ENCODE assay signal across 8 cellular contexts in genomic region chr7:101743241-101743994, GRCh38.
DNase-seq lines count a peak whose midpoint lies in the region; ATAC-seq lines count a peak whose summit lies in the region.

No MANE protein-coding gene starts in this region.

- no peak overlapping the region for H3K27ac ChIP-seq in iPS DF 6.9 (ENCODE audit: low read length)
- peak overlapping the region in 1 of 21 experiments; percentile 11 for H3K27ac ChIP-seq in skin epidermis

- DNase-seq in Daoy (ENCODE audit: low read depth) (peak; percentile 81), M059J (ENCODE audit: low read depth) (peak; percentile 56), T-cell (peak; percentile 44 to 77 (median 64)), iPS DF 6.9 (ENCODE audit: low read depth, low spot score) (no peak)
- peak; percentile 67 for DNase-seq in activated naive CD8-positive, alpha-beta T cell treated with anti-CD3 and anti-CD28 coated beads, Interleukin-2, amount 50 U/mL, for 24 hours

- no peak overlapping the region for H3K27ac Mint-ChIP-seq in T-cell
- no peak overlapping the region for H3K27ac Mint-ChIP-seq in activated naive CD8-positive, alpha-beta T cell treated with anti-CD3 and anti-CD28 coated beads, Interleukin-2, amount 50 U/mL, for 24 hours

- H3K36me3 Mint-ChIP-seq in T-cell = no peaks in the 10 kb centered on the region
- H3K36me3 Mint-ChIP-seq in activated naive CD8-positive, alpha-beta T cell treated with anti-CD3 and anti-CD28 coated beads, Interleukin-2, amount 50 U/mL, for 24 hours (ENCODE audit: low read depth) = no peaks in the 10 kb centered on the region

- H3K36me3 ChIP-seq in iPS DF 6.9 (ENCODE audit: control insufficient read depth, insufficient read depth, low read length) = no peaks in the 10 kb centered on the region

- no peaks in the 10 kb centered on the region for H3K9me3 Mint-ChIP-seq in T-cell
- H3K9me3 Mint-ChIP-seq in activated naive CD8-positive, alpha-beta T cell treated with anti-CD3 and anti-CD28 coated beads, Interleukin-2, amount 50 U/mL, for 24 hours = no peaks in the 10 kb centered on the region

- H3K4me1 Mint-ChIP-seq in T-cell = peaks cover 12 to 29% (median 20%) of the 10 kb centered on the region in 3 donors
- H3K4me1 Mint-ChIP-seq in activated naive CD8-positive, alpha-beta T cell treated with anti-CD3 and anti-CD28 coated beads, Interleukin-2, amount 50 U/mL, for 24 hours = peaks cover 37% of the 10 kb centered on the region

- WGBS in iPS DF 6.9 (ENCODE audit: insufficient coverage, insufficient read length) = no CpG with 5 or more reads among the region's 60 CpGs

- CTCF ChIA-PET in T-cell (lab: Charles Lee) = interaction anchor here (0.6 to 2.5 kb wide), 5 partner anchors 26 to 83 kb away, joined by 5 to 11 read pairs (median 6); no protein-coding TSS in a partner anchor

- H3K4me3 Mint-ChIP-seq in T-cell = peak overlapping the region; percentile 72 to 77 (median 76)
- peak overlapping the region; percentile 74 for H3K4me3 Mint-ChIP-seq in activated naive CD8-positive, alpha-beta T cell treated with anti-CD3 and anti-CD28 coated beads, Interleukin-2, amount 50 U/mL, for 24 hours

- H3K4me1 ChIP-seq in iPS DF 6.9 (ENCODE audit: control insufficient read depth, insufficient read depth, low read length) = peaks cover 6% of the 10 kb centered on the region

- no peaks in the 10 kb centered on the region for H3K9me3 ChIP-seq in iPS DF 6.9 (ENCODE audit: control insufficient read depth, insufficient read depth, low read length)

- POLR2A ChIA-PET in T-cell (lab: Charles Lee) = interaction anchor here in 1 of 2 donors (0.6 kb wide), 1 partner anchor 91 kb away, joined by 5 read pairs; no protein-coding TSS in a partner anchor

- ATAC-seq in T-cell (replicated peaks in 1 of 4) (peak; percentile 79 to 86 (median 81)), GM19467 (IDR thresholded peaks at IDR 0.05; ENCODE audit: unreplicated experiment) (no peak), HG02938 (IDR thresholded peaks at IDR 0.05; ENCODE audit: unreplicated experiment) (no peak)
- ATAC-seq in activated naive CD8-positive, alpha-beta T cell treated with anti-CD3 and anti-CD28 coated beads, Interleukin-2, amount 50 U/mL, for 24 hours = peak; percentile 53

- H3K27me3 Mint-ChIP-seq in T-cell = peaks cover 0 to 3% of the 10 kb centered on the region in 2 donors
- no peaks in the 10 kb centered on the region for H3K27me3 Mint-ChIP-seq in activated naive CD8-positive, alpha-beta T cell treated with anti-CD3 and anti-CD28 coated beads, Interleukin-2, amount 50 U/mL, for 24 hours

- H3K4me3 ChIP-seq in iPS DF 6.9 (ENCODE audit: low read length) = peak overlapping the region; percentile 41; the same call in 1 of the 2 replicates
- H3K4me3 ChIP-seq in skin epidermis = peak overlapping the region; percentile 18 to 41 (median 32)

- H3K27me3 ChIP-seq in iPS DF 6.9 (ENCODE audit: control insufficient read depth, insufficient read depth, low read length) = no peaks in the 10 kb centered on the region

Comparison
In these comparisons a context has a peak if more than half of its experiments do, and no peak if none do; other contexts are left out.
1. ATAC-seq: peak in T-cell (4 of 4) and activated naive CD8-positive, alpha-beta T cell treated with anti-CD3 and anti-CD28 coated beads, Interleukin-2, amount 50 U/mL, for 24 hours (single experiment); none in GM19467 (single experiment) and HG02938 (single experiment).